In the genomic region with DNA sequence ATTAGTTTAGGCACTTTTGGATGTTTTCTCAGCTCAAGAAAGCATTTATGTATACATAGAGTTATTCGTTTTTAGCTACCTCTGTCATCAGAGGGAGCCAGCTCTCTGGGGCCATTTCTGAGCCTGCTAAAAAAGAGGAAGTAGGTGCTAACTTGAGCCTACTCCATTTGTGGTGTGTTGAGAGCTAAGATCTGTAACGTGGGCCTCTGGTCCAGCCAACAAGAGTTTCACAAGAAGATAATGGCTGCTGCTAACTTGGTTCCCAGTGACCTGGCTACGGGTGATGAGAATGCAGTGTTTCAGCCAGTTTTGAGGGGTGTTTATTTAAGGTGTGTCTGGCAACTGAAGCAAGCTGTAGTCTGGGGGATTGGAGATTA, we compare ENCODE assay signal across 10 cellular contexts.
DNase-seq lines count a peak whose midpoint lies in the region; ATAC-seq, FAIRE-seq and TF ChIP-seq lines count a peak whose summit lies in the region.
"Had no signal": no experiment of that assay in that cellular context is flagged by ENCODE, and none has a peak within 500 bp of the region (broad histone marks: within the 10 kb centered on the region; RNA-seq: fewer than 3 reads in every experiment).

No MANE protein-coding gene starts in this region.

- 85% methylated on average over 3 of the region's 3 CpGs; no CpG with 5 or more reads in 1 of the 2 experiments for WGBS in H1 (ENCODE audit: extremely low coverage in 1 of 2, insufficient coverage in 1 of 2, insufficient read length in 1 of 2, insufficient replicate concordance in 2 of 2, low coverage in 1 of 2, low lambda C conversion rate in 2 of 2, missing lambda C conversion rate in 1 of 2), 2 experiments

- no peaks in the 10 kb centered on the region for H3K79me1 ChIP-seq in H1 (ENCODE audit: low read depth, low read length)

- no peak overlapping the region for H3K23ac ChIP-seq in H1 (ENCODE audit: insufficient read length)

- no peak overlapping the region for H4K5ac ChIP-seq in H1 (ENCODE audit: insufficient read length, low read depth, low read length)

- H3K36me3 ChIP-seq in H1 (ENCODE audit: control insufficient read depth in 2 of 4, insufficient read depth in 4 of 4, low read length in 3 of 4): no peaks in the 10 kb centered on the region

- no peaks in the 10 kb centered on the region for H3K27me3 ChIP-seq in H1 (replicated peaks in 1 of 4; ENCODE audit: control insufficient read depth in 3 of 4, extremely low read depth in 1 of 4, insufficient read depth in 3 of 4, low read length in 3 of 4)

- no peak for DNase-seq in H1 (ENCODE audit: low read depth in 1 of 2, low spot score in 2 of 2)
- no peak for DNase-seq in NCI-H82 treated with DMSO at 0.1 percent for 48 hours (lab: John Stamatoyannopoulos, UW; ENCODE audit: unreplicated experiment)
- no peak for DNase-seq in DMS53 treated with DMSO at 0.1 percent for 48 hours (lab: John Stamatoyannopoulos, UW; ENCODE audit: unreplicated experiment)
- DNase-seq in NCI-H446 (lab: John Stamatoyannopoulos, UW): no peak
- no peak for DNase-seq in GM03348 (ENCODE audit: low spot score)
- DNase-seq: posterior cingulate gyrus had no signal

- no peak overlapping the region for H4K8ac ChIP-seq in H1 (ENCODE audit: extremely low read depth, insufficient read depth, low read length)

- H2BK12ac ChIP-seq in H1 (ENCODE audit: low read depth, low read length): no peak overlapping the region

- no peak overlapping the region for H2BK120ac ChIP-seq in H1 (replicated peaks; ENCODE audit: low read depth, low read length)

- no peak overlapping the region for H3K56ac ChIP-seq in H1 (replicated peaks; ENCODE audit: insufficient read length, low read depth, low read length)

- no peak overlapping the region for H2BK15ac ChIP-seq in H1 (ENCODE audit: low read length)

- H3K4me3 ChIP-seq in H1 (ENCODE audit: extremely low read depth in 1 of 4, insufficient read depth in 2 of 4, low read depth in 3 of 4, low read length in 4 of 4): no peak overlapping the region

- POLR2A ChIA-PET in H1 (lab: Charles Lee; ENCODE audit: partially characterized antibody): interaction anchor here (0.5 kb wide), 1 partner anchor 764 kb away, joined by 3 read pairs; no protein-coding TSS in a partner anchor

- no peak for TF ChIP-seq POLR2A in H1 (IDR thresholded peaks at IDR 0.05; ENCODE audit: control extremely low read depth in 1 of 2, low read depth in 2 of 2, low read length in 2 of 2)

- no peaks in the 10 kb centered on the region for H3K79me2 ChIP-seq in H1 (ENCODE audit: control insufficient read depth in 1 of 2, insufficient read depth in 2 of 2, low read length in 2 of 2)

- H4K20me1 ChIP-seq in H1 (replicated peaks in 1 of 2; ENCODE audit: control insufficient read depth in 1 of 2, insufficient read depth in 2 of 2, low read length in 2 of 2): no peaks in the 10 kb centered on the region

- ATAC-seq in GM18519 (IDR thresholded peaks at IDR 0.05; ENCODE audit: low FRiP score, unreplicated experiment) (peak; percentile 69), GM21723 (IDR thresholded peaks at IDR 0.05; ENCODE audit: unreplicated experiment) (peak; percentile 79), HG03521 (IDR thresholded peaks at IDR 0.05; ENCODE audit: unreplicated experiment) (peak; percentile 72)

- no peak overlapping the region for H4K91ac ChIP-seq in H1 (replicated peaks; ENCODE audit: insufficient read length, low read length)

- no peak overlapping the region for H3K4me2 ChIP-seq in H1 (ENCODE audit: insufficient read depth in 1 of 2, low read depth in 2 of 2, low read length in 2 of 2)

- no peak overlapping the region for H3K27ac ChIP-seq in H1 (ENCODE audit: low read depth, low read length)

- H3K23me2 ChIP-seq in H1 (ENCODE audit: low read depth, low read length): no peaks in the 10 kb centered on the region

- H3K18ac ChIP-seq in H1 (ENCODE audit: extremely low read depth, low read length): no peak overlapping the region

- H2AFZ ChIP-seq in H1 (ENCODE audit: low read length): peak overlapping the region; percentile 8; the same call in 1 of the 2 replicates

- TF ChIP-seq EP300 in H1 (IDR thresholded peaks at IDR 0.05; ENCODE audit: borderline replicate concordance in 1 of 2, low read depth in 2 of 2, low read length in 2 of 2): no peak

- CTCF ChIA-PET in H1 (lab: Charles Lee; ENCODE audit: partially characterized antibody): interaction anchor here (0.8 to 1.9 kb wide), 5 partner anchors 10 to 72 kb away, joined by 3 to 7 read pairs (median 4); no protein-coding TSS in a partner anchor

- H3K14ac ChIP-seq in H1 (ENCODE audit: insufficient read length): no peak overlapping the region

- no peak for TF ChIP-seq RAD21 in H1 (IDR thresholded peaks at IDR 0.05 in 1 of 2, conservative IDR thresholded peaks at IDR 0.05 in 1 of 2; ENCODE audit: low read depth in 2 of 2, low read length in 2 of 2)

- peaks cover 3 to 7% (median 4%) of the 10 kb centered on the region in 4 experiments; a peak in 5 of 7 replicates for H3K4me1 ChIP-seq in H1 (replicated peaks in 1 of 4; ENCODE audit: control insufficient read depth in 3 of 4, insufficient read depth in 4 of 4, low read length in 3 of 4)

- no peak overlapping the region for H2AK5ac ChIP-seq in H1 (ENCODE audit: low read depth, low read length)

- FAIRE-seq in H1 (lab: Jason Lieb, UNC): no peak
- FAIRE-seq: TTC549 had no signal

- no peak overlapping the region for H3K4ac ChIP-seq in H1 (replicated peaks; ENCODE audit: insufficient read length, low read depth, low read length)

- peaks cover 0 to 11% of the 10 kb centered on the region in 2 experiments; a peak in 2 of 4 replicates for H3K9me3 ChIP-seq in H1 (ENCODE audit: insufficient read depth in 2 of 2, low read depth in 1 of 2, low read length in 1 of 2)

- no peak overlapping the region for H2BK5ac ChIP-seq in H1 (ENCODE audit: low read depth, low read length)

- H3K9ac ChIP-seq in H1 (replicated peaks in 1 of 4; ENCODE audit: extremely low read depth in 1 of 4, low read depth in 3 of 4, low read length in 3 of 4): no peak overlapping the region

- H2BK20ac ChIP-seq in H1 (ENCODE audit: low read length): no peak overlapping the region

- no peak for TF ChIP-seq CTCF in H1 (IDR thresholded peaks at IDR 0.05; ENCODE audit: control extremely low read depth in 1 of 3, insufficient read depth in 1 of 3, low read depth in 1 of 3, low read length in 3 of 3)

TF ChIP-seq in H1, 55 proteins besides CTCF, POLR2A, EP300 and RAD21:
- no peak for TF ChIP-seq CTBP2 (IDR thresholded peaks at IDR 0.05; ENCODE audit: borderline replicate concordance, insufficient read depth, insufficient read length, low read length)
- no peak for TF ChIP-seq TAF7 (optimal IDR thresholded peaks at IDR 0.05; ENCODE audit: borderline replicate concordance, low read depth, low read length)
- no peak for TF ChIP-seq SP4 (IDR thresholded peaks at IDR 0.05; ENCODE audit: low read length)
- no peak for TF ChIP-seq SIRT6 (IDR thresholded peaks at IDR 0.05; ENCODE audit: low read length)
- TF ChIP-seq RNF2 (IDR thresholded peaks at IDR 0.05; ENCODE audit: borderline replicate concordance, low read depth, low read length, missing control alignments, poor library complexity, severe bottlenecking): no peak
- no peak for TF ChIP-seq ZNF274 (IDR thresholded peaks at IDR 0.05; ENCODE audit: borderline replicate concordance, extremely low read depth, low read length)
- TF ChIP-seq, protein P1, sequence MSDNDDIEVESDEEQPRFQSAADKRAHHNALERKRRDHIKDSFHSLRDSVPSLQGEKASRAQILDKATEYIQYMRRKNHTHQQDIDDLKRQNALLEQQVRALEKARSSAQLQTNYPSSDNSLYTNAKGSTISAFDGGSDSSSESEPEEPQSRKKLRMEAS (IDR thresholded peaks at IDR 0.05): no peak
- no peak for TF ChIP-seq CHD2 (IDR thresholded peaks at IDR 0.05; ENCODE audit: low read length)
- no peak for TF ChIP-seq RBBP5 (IDR thresholded peaks at IDR 0.05; ENCODE audit: borderline replicate concordance, low read depth, low read length)
- no peak for TF ChIP-seq PHF8 (conservative IDR thresholded peaks at IDR 0.05; ENCODE audit: low read depth, low read length)
- TF ChIP-seq SP2 (IDR thresholded peaks at IDR 0.05; ENCODE audit: low read length): no peak
- TF ChIP-seq KDM5A (IDR thresholded peaks at IDR 0.05; ENCODE audit: low read length): no peak
- TF ChIP-seq BRCA1 (IDR thresholded peaks at IDR 0.05; ENCODE audit: low read depth, low read length): no peak
- no peak for TF ChIP-seq TBP (IDR thresholded peaks at IDR 0.05; ENCODE audit: low read depth, low read length)
- TF ChIP-seq EGR1 (IDR thresholded peaks at IDR 0.05; ENCODE audit: borderline replicate concordance, low read depth, low read length): no peak
- no peak for TF ChIP-seq CHD1 (IDR thresholded peaks at IDR 0.05; ENCODE audit: low read depth, low read length)
- no peak for TF ChIP-seq SUZ12 (IDR thresholded peaks at IDR 0.05; ENCODE audit: low read length)
